In the genomic region with DNA sequence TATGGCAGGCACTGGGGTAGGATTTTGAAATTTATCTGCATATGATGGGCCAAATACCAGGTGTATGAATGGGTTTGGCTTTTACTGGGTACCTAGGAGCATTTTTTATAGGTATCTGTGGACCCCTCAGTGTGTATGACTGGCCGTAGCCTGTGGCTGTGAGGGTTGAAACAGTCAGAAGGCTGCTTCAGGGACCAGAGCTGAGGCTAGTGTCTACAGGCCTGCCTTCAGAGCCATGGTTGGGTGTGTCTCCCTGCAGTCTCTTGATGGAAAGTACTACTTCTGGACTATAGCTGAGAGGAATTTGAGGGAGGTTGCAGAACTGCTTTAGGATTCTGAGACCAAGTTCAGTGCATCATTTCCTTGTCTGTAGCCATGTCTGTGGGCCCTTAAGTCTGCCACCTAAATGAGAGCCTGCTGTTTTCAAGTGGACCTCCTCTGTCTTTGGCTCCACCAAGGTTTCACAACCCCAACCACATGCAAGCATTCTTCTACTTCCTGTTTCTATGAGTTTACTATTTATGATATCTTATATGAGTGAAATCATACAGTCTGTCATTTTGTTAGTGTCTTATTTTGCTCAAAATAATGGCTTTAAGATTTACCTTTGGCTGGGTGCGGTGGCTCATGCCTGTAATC, we compare ENCODE assay signal across 29 cellular contexts. TPM values are rescaled to one million over a fixed set of nuclear protein-coding genes. Genes with fewer than 3 reads are reported as not detected.
DNase-seq lines count a peak whose midpoint lies in the region; ATAC-seq and TF ChIP-seq lines count a peak whose summit lies in the region.
"Had no signal": no experiment of that assay in that cellular context is flagged by ENCODE, and none has a peak within 500 bp of the region (broad histone marks: within the 10 kb centered on the region; RNA-seq: fewer than 3 reads in every experiment).

No MANE protein-coding gene starts in this region.

- H3K79me2 ChIP-seq in SU-DHL-6 (ENCODE audit: insufficient read depth, low read length), result no peaks in the 10 kb centered on the region

- no peak overlapping the region for H3K9ac ChIP-seq in SU-DHL-6 (ENCODE audit: low read length)

- TF ChIP-seq CTCF in natural killer cell (IDR thresholded peaks at IDR 0.05) (no peak), SU-DHL-6 (IDR thresholded peaks at IDR 0.05; ENCODE audit: insufficient read depth, low read length, poor library complexity, severe bottlenecking) (no peak)

- H3K27ac ChIP-seq in SU-DHL-6 (ENCODE audit: low read depth, low read length), result peak overlapping the region; percentile 1; the same call in 1 of the 2 replicates
- H3K27ac ChIP-seq: brain microvascular endothelial cell, psoas muscle, RWPE1, SK-N-MC, testis had no signal

- intact Hi-C loops in natural killer cell (cut with micrococcal nuclease), result no loop called here

- H3K4me2 ChIP-seq in SU-DHL-6 (ENCODE audit: low read depth, low read length, poor library complexity, severe bottlenecking), result no peak overlapping the region

- H3K9me3 Mint-ChIP-seq in natural killer cell, result no peaks in the 10 kb centered on the region
- no peaks in the 10 kb centered on the region for H3K9me3 Mint-ChIP-seq in natural killer cell treated with Interleukin-12 subunit alpha and Interleukin-12 subunit beta and Interleukin-15 and Interleukin-18, amount 100 ng/mL, for 72 hours

- peak in 2 of 3 donors; percentile 50 to 51 for ATAC-seq in natural killer cell
- no peak for ATAC-seq in natural killer cell treated with Interleukin-12 subunit alpha and Interleukin-12 subunit beta and Interleukin-15 and Interleukin-18, amount 100 ng/mL, for 72 hours
- ATAC-seq: activated CD8-positive, alpha-beta memory T cell treated with anti-CD3 and anti-CD28 coated beads, Interleukin-2, amount 10 ng/mL, durations not matched to agents 7 days and 5 days; left lobe of liver; psoas muscle; stimulated activated naive CD8-positive, alpha-beta T cell treated with anti-CD3 and anti-CD28 coated beads, Interleukin-15, Interleukin-2, amounts not matched to agents 100 U/mL and 50 U/mL, for 24 hours; WTC11 had no signal

- no peaks in the 10 kb centered on the region for H3K36me3 Mint-ChIP-seq in natural killer cell
- H3K36me3 Mint-ChIP-seq in natural killer cell treated with Interleukin-12 subunit alpha and Interleukin-12 subunit beta and Interleukin-15 and Interleukin-18, amount 100 ng/mL, for 72 hours, result peaks cover 10% of the 10 kb centered on the region
- H3K36me3 Mint-ChIP-seq: activated CD8-positive, alpha-beta memory T cell treated with anti-CD3 and anti-CD28 coated beads, Interleukin-2, amount 10 ng/mL, durations not matched to agents 7 days and 5 days; activated naive CD4-positive, alpha-beta T cell treated with anti-CD3 and anti-CD28 coated beads, Interleukin-2, amount 10 ng/mL, durations not matched to agents 7 days and 5 days; CD8-positive, alpha-beta memory T cell had no signal

- no peaks in the 10 kb centered on the region for H3K9me3 ChIP-seq in SU-DHL-6 (ENCODE audit: insufficient read depth, low read length)
- H3K9me3 ChIP-seq: psoas muscle, testis had no signal

- peak overlapping the region; percentile 56 for H2AFZ ChIP-seq in SU-DHL-6 (ENCODE audit: low read depth, low read length, severe bottlenecking)

- no peaks in the 10 kb centered on the region for H3K9me2 ChIP-seq in SU-DHL-6 (replicated peaks; ENCODE audit: insufficient read depth, low read length)

- H3K27me3 ChIP-seq in SU-DHL-6 (ENCODE audit: low read length), result no peaks in the 10 kb centered on the region
- H3K27me3 ChIP-seq: brain microvascular endothelial cell, testis had no signal

- peak overlapping the region in 1 of 2 donors; percentile 18 for H3K27ac Mint-ChIP-seq in natural killer cell
- H3K27ac Mint-ChIP-seq in natural killer cell treated with Interleukin-12 subunit alpha and Interleukin-12 subunit beta and Interleukin-15 and Interleukin-18, amount 100 ng/mL, for 72 hours, result no peak overlapping the region
- H3K27ac Mint-ChIP-seq: activated CD8-positive, alpha-beta memory T cell treated with anti-CD3 and anti-CD28 coated beads, Interleukin-2, amount 10 ng/mL, durations not matched to agents 7 days and 5 days; activated naive CD4-positive, alpha-beta T cell treated with anti-CD3 and anti-CD28 coated beads, Interleukin-2, amount 10 ng/mL, durations not matched to agents 7 days and 5 days; WTC11 had no signal

- no peak overlapping the region for H3K4me3 Mint-ChIP-seq in natural killer cell
- H3K4me3 Mint-ChIP-seq in natural killer cell treated with Interleukin-12 subunit alpha and Interleukin-12 subunit beta and Interleukin-15 and Interleukin-18, amount 100 ng/mL, for 72 hours, result no peak overlapping the region
- H3K4me3 Mint-ChIP-seq: activated CD8-positive, alpha-beta memory T cell treated with anti-CD3 and anti-CD28 coated beads, Interleukin-2, amount 10 ng/mL, durations not matched to agents 7 days and 5 days; activated naive CD4-positive, alpha-beta T cell treated with anti-CD3 and anti-CD28 coated beads, Interleukin-2, amount 10 ng/mL, durations not matched to agents 7 days and 5 days; CD8-positive, alpha-beta memory T cell; WTC11 had no signal

- H3K36me3 ChIP-seq in SU-DHL-6 (ENCODE audit: low read length), result no peaks in the 10 kb centered on the region
- H3K36me3 ChIP-seq: brain microvascular endothelial cell had no signal

- no peaks in the 10 kb centered on the region for H3K27me3 Mint-ChIP-seq in natural killer cell (ENCODE audit: low read depth in 2 of 2)
- H3K27me3 Mint-ChIP-seq in natural killer cell treated with Interleukin-12 subunit alpha and Interleukin-12 subunit beta and Interleukin-15 and Interleukin-18, amount 100 ng/mL, for 72 hours, result no peaks in the 10 kb centered on the region
- H3K27me3 Mint-ChIP-seq: activated CD8-positive, alpha-beta memory T cell treated with anti-CD3 and anti-CD28 coated beads, Interleukin-2, amount 10 ng/mL, durations not matched to agents 7 days and 5 days; activated naive CD4-positive, alpha-beta T cell treated with anti-CD3 and anti-CD28 coated beads, Interleukin-2, amount 10 ng/mL, durations not matched to agents 7 days and 5 days had no signal

- H3K4me1 Mint-ChIP-seq in natural killer cell, result peaks cover 0 to 15% of the 10 kb centered on the region in 2 donors
- H3K4me1 Mint-ChIP-seq in natural killer cell treated with Interleukin-12 subunit alpha and Interleukin-12 subunit beta and Interleukin-15 and Interleukin-18, amount 100 ng/mL, for 72 hours (ENCODE audit: low read depth in 2 of 2), result peaks cover 0 to 6% of the 10 kb centered on the region in 2 donors
- H3K4me1 Mint-ChIP-seq: activated CD8-positive, alpha-beta memory T cell treated with anti-CD3 and anti-CD28 coated beads, Interleukin-2, amount 10 ng/mL, durations not matched to agents 7 days and 5 days; activated naive CD4-positive, alpha-beta T cell treated with anti-CD3 and anti-CD28 coated beads, Interleukin-2, amount 10 ng/mL, durations not matched to agents 7 days and 5 days; WTC11 had no signal

- H3F3A ChIP-seq in SU-DHL-6 (ENCODE audit: insufficient read depth), result no peaks in the 10 kb centered on the region

- DNase-seq in natural killer cell (no peak), NOMO-1 treated with DMSO at 0.1 percent for 48 hours (lab: John Stamatoyannopoulos, UW; ENCODE audit: unreplicated experiment) (peak; percentile 65), HK-2 (ENCODE audit: unreplicated experiment) (no peak), NCI-H82 (lab: John Stamatoyannopoulos, UW) (no peak), HuH-7.5 (ENCODE audit: low spot score) (no peak)
- DNase-seq in natural killer cell treated with Interleukin-12 subunit alpha and Interleukin-12 subunit beta and Interleukin-15 and Interleukin-18, amount 100 ng/mL, for 72 hours (ENCODE audit: low spot score), result no peak
- DNase-seq in activated T-cell treated with anti-CD3 and anti-CD28 coated beads, Interleukin-2, amount 50 U/mL, for 48 hours, result no peak
- DNase-seq: activated CD4-positive, alpha-beta T cell treated with anti-CD3 and anti-CD28 coated beads, Interleukin-2, amount 50 U/mL, for 1 hour; activated CD8-positive, alpha-beta memory T cell treated with anti-CD3 and anti-CD28 coated beads, Interleukin-2, amount 10 ng/mL, durations not matched to agents 7 days and 5 days; activated naive CD4-positive, alpha-beta T cell treated with anti-CD3 and anti-CD28 coated beads, Interleukin-2, amount 10 ng/mL, durations not matched to agents 7 days and 5 days; brain microvascular endothelial cell; DMS 273 treated with DMSO at 0.1 percent for 48 hours; EL; NCI-H1048; NCI-H1694; NCI-H2171 treated with DMSO at 0.1 percent for 48 hours; NCI-H524; nucleus accumbens; psoas muscle; stimulated activated CD4-positive, alpha-beta T cell treated with anti-CD3 and anti-CD28 coated beads, Interleukin-15, amount 100 ng/mL, for 24 hours; stimulated activated naive CD8-positive, alpha-beta T cell treated with anti-CD3 and anti-CD28 coated beads, Interleukin-15, Interleukin-2, amounts not matched to agents 100 U/mL and 50 U/mL, for 24 hours; T1000; testis had no signal

- H4K20me1 ChIP-seq in SU-DHL-6 (ENCODE audit: low read depth, low read length), result no peaks in the 10 kb centered on the region

- H3K4me3 ChIP-seq in SU-DHL-6 (ENCODE audit: insufficient read depth, low read length, poor library complexity, severe bottlenecking), result no peak overlapping the region
- H3K4me3 ChIP-seq: psoas muscle, SK-N-MC, testis had no signal

RNA-seq across cellular contexts. Expression of a gene that starts 19.9 kb away (rescaled TPM):
- 10 to 100 TPM in 1 of 3 donors, 1 to 10 TPM in 2; 6.0 to 11.4 (median 8.0) TPM for total RNA-seq in natural killer cell
- 10 to 100 TPM in 1 of 2 donors, 1 to 10 TPM in 1; 7.2 to 11.6 TPM for total RNA-seq in natural killer cell treated with Interleukin-12 subunit alpha and Interleukin-12 subunit beta and Interleukin-15 and Interleukin-18, amount 100 ng/mL, for 72 hours

Comparison
In these comparisons a context has a peak if more than half of its experiments do, and no peak if none do; other contexts are left out.
1. ATAC-seq: peak in natural killer cell (2 of 3); none in natural killer cell treated with Interleukin-12 subunit alpha and Interleukin-12 subunit beta and Interleukin-15 and Interleukin-18, amount 100 ng/mL, for 72 hours (0 of 2).